1 cellular context compared by ENCODE assay signal in genomic region chr17:38741443-38741842, GRCh38.
TF ChIP-seq lines count a peak whose summit lies in the region.

No MANE protein-coding gene starts in this region.

TF ChIP-seq in WTC11, 78 proteins besides CTCF, POLR2A, EP300 and RAD21 (continued from another document):
- TF ChIP-seq AR (CRISPR knock-in tag; IDR thresholded peaks at IDR 0.05), result no peak
- TF ChIP-seq ELF4 (CRISPR knock-in tag; IDR thresholded peaks at IDR 0.05; ENCODE audit: low read depth), result no peak
- no peak for TF ChIP-seq CDX4 (CRISPR knock-in tag; IDR thresholded peaks at IDR 0.05; ENCODE audit: borderline replicate concordance)
- no peak for TF ChIP-seq NR3C1 (CRISPR knock-in tag; conservative IDR thresholded peaks at IDR 0.05; ENCODE audit: low read depth)
- TF ChIP-seq, protein P1, sequence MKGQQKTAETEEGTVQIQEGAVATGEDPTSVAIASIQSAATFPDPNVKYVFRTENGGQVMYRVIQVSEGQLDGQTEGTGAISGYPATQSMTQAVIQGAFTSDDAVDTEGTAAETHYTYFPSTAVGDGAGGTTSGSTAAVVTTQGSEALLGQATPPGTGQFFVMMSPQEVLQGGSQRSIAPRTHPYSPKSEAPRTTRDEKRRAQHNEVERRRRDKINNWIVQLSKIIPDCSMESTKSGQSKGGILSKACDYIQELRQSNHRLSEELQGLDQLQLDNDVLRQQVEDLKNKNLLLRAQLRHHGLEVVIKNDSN (CRISPR knock-in tag; IDR thresholded peaks at IDR 0.05), result no peak
- no peak for TF ChIP-seq CBFB (CRISPR knock-in tag; IDR thresholded peaks at IDR 0.05; ENCODE audit: low read depth)
- TF ChIP-seq FOXJ3 (CRISPR knock-in tag; IDR thresholded peaks at IDR 0.05; ENCODE audit: borderline replicate concordance), result no peak
- no peak for TF ChIP-seq ZNF671 (CRISPR knock-in tag; IDR thresholded peaks at IDR 0.05)
- no peak for TF ChIP-seq GTF2I (CRISPR knock-in tag; conservative IDR thresholded peaks at IDR 0.05)
